8 cellular contexts compared by ENCODE assay signal in the genomic region with DNA sequence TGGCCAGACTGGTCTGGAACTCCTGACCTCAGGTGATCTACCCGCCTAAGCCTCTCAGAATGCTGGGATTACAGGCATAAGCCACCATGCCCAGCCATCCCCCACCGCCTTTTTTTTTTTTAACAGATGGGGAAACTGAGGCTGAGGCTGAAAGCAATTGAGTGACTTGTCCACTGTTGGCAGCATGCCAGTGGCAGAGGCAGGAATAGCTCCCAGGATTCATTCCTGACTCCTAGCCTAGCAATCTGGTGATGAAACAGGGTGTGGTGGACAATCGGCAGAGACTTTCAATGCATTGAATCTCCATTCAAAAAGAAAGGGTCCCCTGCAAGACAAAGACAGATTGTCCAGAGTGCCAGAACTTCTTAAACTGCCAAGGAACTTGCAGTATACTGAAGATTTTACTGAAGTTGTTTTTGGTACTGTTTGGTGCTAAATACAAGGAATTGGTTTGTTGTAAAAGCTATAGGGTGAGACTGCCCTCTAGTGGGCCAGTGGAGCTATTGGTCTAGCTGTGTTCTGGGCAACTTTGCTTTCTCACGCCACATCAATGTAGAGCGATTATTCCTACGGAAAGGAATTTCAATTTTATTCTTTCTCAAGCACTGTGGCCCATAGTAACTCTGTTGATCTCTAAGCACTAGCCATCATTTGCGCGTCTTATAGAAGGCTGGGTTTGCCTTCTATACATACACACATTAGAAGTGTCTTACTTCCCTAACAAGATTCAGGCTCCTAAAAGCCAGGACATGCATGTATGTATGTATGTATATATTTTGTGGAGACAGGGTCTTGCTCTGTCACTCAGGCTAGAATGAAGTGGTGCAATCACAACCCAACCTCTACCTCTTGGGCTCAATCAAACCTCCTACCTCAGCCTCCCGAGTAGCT. TPM values are rescaled to one million over a fixed set of nuclear protein-coding genes. Genes with fewer than 3 reads are reported as not detected.
A peak's percentile ranks its signal among the peaks of the same experiment; 100 is the strongest.
DNase-seq lines count a peak whose midpoint lies in the region; ATAC-seq, FAIRE-seq and TF ChIP-seq lines count a peak whose summit lies in the region.

No MANE protein-coding gene starts in this region.

- H3K4me3 ChIP-seq in fibroblast of mammary gland (ENCODE audit: control insufficient read depth, low read depth, low read length), result peak overlapping the region; percentile 16
- no peak overlapping the region for H3K4me3 ChIP-seq in stomach

- peaks cover 4 to 31% (median 10%) of the 10 kb centered on the region in 4 donors for H3K36me3 ChIP-seq in stomach

- DNase-seq in COR-L47 (lab: John Stamatoyannopoulos, UW) (peak; percentile 55), HTR-8/SVneo (ENCODE audit: insufficient read length, low spot score) (peak; percentile 45), OCI-M1 (lab: John Stamatoyannopoulos, UW) (peak; percentile 82), fibroblast of mammary gland (ENCODE audit: low read depth) (peak; percentile 91), neural crest cell (ENCODE audit: low read depth, low spot score) (peak; percentile 74), stomach (peak; percentile 74)
- DNase-seq in activated T-cell treated with anti-CD3 and anti-CD28 coated beads, Interleukin-2, amount 50 U/mL, for 24 hours, result peak; percentile 53

- no peak for FAIRE-seq in HTR-8/SVneo (lab: Jason Lieb, UNC)

- peak overlapping the region in 3 of 5 donors; percentile 46 to 67 (median 50) for H3K27ac ChIP-seq in stomach

- no peaks in the 10 kb centered on the region for H3K9me3 ChIP-seq in stomach

- WGBS in stomach, 5 donors, result 27 to 33% (median 29%) methylated on average over 9 of the region's 9 CpGs

- H3K36me3 Mint-ChIP-seq in activated T-cell treated with anti-CD3 and anti-CD28 coated beads, Interleukin-2, amount 50 U/mL, for 24 hours (ENCODE audit: low read depth), result no peaks in the 10 kb centered on the region
- peaks cover 3% of the 10 kb centered on the region for H3K36me3 Mint-ChIP-seq in neural crest cell (ENCODE audit: low read depth)

- peaks cover 19% of the 10 kb centered on the region for H3K27me3 Mint-ChIP-seq in activated T-cell treated with anti-CD3 and anti-CD28 coated beads, Interleukin-2, amount 50 U/mL, for 24 hours
- H3K27me3 Mint-ChIP-seq in neural crest cell (ENCODE audit: low read depth), result no peaks in the 10 kb centered on the region

- peaks cover 1% of the 10 kb centered on the region for H3K4me1 Mint-ChIP-seq in activated T-cell treated with anti-CD3 and anti-CD28 coated beads, Interleukin-2, amount 50 U/mL, for 24 hours (ENCODE audit: low read depth)
- peaks cover 7% of the 10 kb centered on the region for H3K4me1 Mint-ChIP-seq in neural crest cell

- no peaks in the 10 kb centered on the region for H3K27me3 ChIP-seq in stomach

- TF ChIP-seq CTCF in fibroblast of mammary gland (conservative IDR thresholded peaks at IDR 0.05; ENCODE audit: control insufficient read depth, insufficient read depth, low read depth, low read length), result peak; percentile 99
- peak; percentile 98 for TF ChIP-seq CTCF in neural crest cell (conservative IDR thresholded peaks at IDR 0.05)
- peak in 6 of 7 experiments; percentile 43 to 96 (median 96) for TF ChIP-seq CTCF in stomach (IDR thresholded peaks at IDR 0.05)

- TF ChIP-seq POLR2A in stomach (IDR thresholded peaks at IDR 0.05), result no peak

- no peak overlapping the region for H3K4me3 Mint-ChIP-seq in activated T-cell treated with anti-CD3 and anti-CD28 coated beads, Interleukin-2, amount 50 U/mL, for 24 hours
- peak overlapping the region; percentile 4 for H3K4me3 Mint-ChIP-seq in neural crest cell

- H3K27ac Mint-ChIP-seq in activated T-cell treated with anti-CD3 and anti-CD28 coated beads, Interleukin-2, amount 50 U/mL, for 24 hours, result no peak overlapping the region
- no peak overlapping the region for H3K27ac Mint-ChIP-seq in neural crest cell (ENCODE audit: unreplicated experiment)

- H3K9me3 Mint-ChIP-seq in activated T-cell treated with anti-CD3 and anti-CD28 coated beads, Interleukin-2, amount 50 U/mL, for 24 hours, result no peaks in the 10 kb centered on the region
- H3K9me3 Mint-ChIP-seq in neural crest cell, result no peaks in the 10 kb centered on the region

- intact Hi-C loops in stomach (cut with DNase I; ENCODE audit: low total_unique reads), result loop anchor here (5.0 to 10.0 kb wide), 2 partner anchors 104 to 188 kb away; no protein-coding TSS in a partner anchor

- TF ChIP-seq EP300 in stomach (IDR thresholded peaks at IDR 0.05), result no peak

- peaks cover 15 to 49% (median 23%) of the 10 kb centered on the region in 4 donors for H3K4me1 ChIP-seq in stomach

- ATAC-seq in GM21526 (IDR thresholded peaks at IDR 0.05; ENCODE audit: low FRiP score, unreplicated experiment), result no peak

RNA-seq across cellular contexts. Expression of gene C22orf31, which starts 21.0 kb away (rescaled TPM):
- not detected in 2 replicates for total RNA-seq in neural crest cell
- total RNA-seq in stomach, result under 1 TPM in 1 of 5 donors, not detected in 4; 0.55 TPM
- polyA plus RNA-seq in stomach, result not detected

RNA-seq across cellular contexts. Expression of gene KREMEN1, which starts 32.2 kb away (rescaled TPM):
- total RNA-seq in neural crest cell (3.9 and 4.9 TPM in 2 replicates), stomach (10 to 100 TPM in 4 of 5 donors, 1 to 10 TPM in 1; 5.4 to 34.5 (median 13.8) TPM)
- polyA plus RNA-seq in stomach, result 1 to 10 TPM; 5.8 to 10.0 (median 8.1) TPM
